ENCODE assay signal across 18 cellular contexts in the genomic region with DNA sequence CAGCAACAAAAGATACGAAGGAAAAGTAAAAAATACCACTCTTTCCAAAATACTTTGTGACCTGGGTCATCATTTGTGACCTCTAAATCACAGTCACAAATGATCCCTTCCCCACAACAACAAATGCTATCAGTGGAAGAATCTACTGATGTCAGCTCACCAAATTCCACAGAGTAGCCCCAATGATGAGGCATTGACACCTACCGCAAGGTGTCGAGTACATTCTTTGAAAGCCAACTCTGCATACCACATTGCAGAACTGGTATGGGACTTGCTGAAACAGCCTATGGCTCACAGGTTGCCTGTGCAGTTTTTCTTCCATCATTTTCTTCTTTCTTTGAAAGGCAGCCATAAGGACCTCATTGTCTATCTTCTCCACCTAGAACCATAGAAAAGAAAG. TPM values are rescaled to one million over a fixed set of nuclear protein-coding genes. Genes with fewer than 3 reads are reported as not detected.
DNase-seq lines count a peak whose midpoint lies in the region; FAIRE-seq and TF ChIP-seq lines count a peak whose summit lies in the region.
"Had no signal": no experiment of that assay in that cellular context is flagged by ENCODE, and none has a peak within 500 bp of the region (broad histone marks: within the 10 kb centered on the region; RNA-seq: fewer than 3 reads in every experiment).

No MANE protein-coding gene starts in this region.

- DNase-seq in H1 (ENCODE audit: low read depth in 1 of 2, low spot score in 2 of 2) (no peak), iPS-NIHi11 (ENCODE audit: low spot score) (peak; percentile 21), amniotic stem cell (lab: John Stamatoyannopoulos, UW) (no peak), vagina (ENCODE audit: extremely low spot score in 2 of 2) (no peak), middle frontal gyrus (ENCODE audit: extremely low spot score, low spot score) (no peak), GM20000 (ENCODE audit: low spot score) (no peak)
- DNase-seq: BE2C; CD4-positive, alpha-beta memory T cell; DMS79; GOT3; HCEC 1CT; HFFc6 had no signal

- WGBS in H1 (ENCODE audit: extremely low coverage in 1 of 2, insufficient coverage in 1 of 2, insufficient read length in 1 of 2, insufficient replicate concordance in 2 of 2, low coverage in 1 of 2, low lambda C conversion rate in 2 of 2, missing lambda C conversion rate in 1 of 2), 2 experiments: 79% methylated on average over 3 of the region's 3 CpGs; no CpG with 5 or more reads in 1 of the 2 experiments

- H2BK15ac ChIP-seq in H1 (ENCODE audit: low read length): no peak overlapping the region

- no peaks in the 10 kb centered on the region for H3K9me3 ChIP-seq in HUES48 (ENCODE audit: control insufficient read depth, insufficient read depth, low read length)
- no peaks in the 10 kb centered on the region; a peak in 1 of 4 replicates for H3K9me3 ChIP-seq in H1 (ENCODE audit: insufficient read depth in 2 of 2, low read depth in 1 of 2, low read length in 1 of 2)
- no peaks in the 10 kb centered on the region for H3K9me3 ChIP-seq in vagina
- H3K9me3 ChIP-seq: A549, BE2C had no signal

- peak overlapping the region; percentile 57 for H3K27ac ChIP-seq in HUES48 (ENCODE audit: low read depth, low read length)
- no peak overlapping the region for H3K27ac ChIP-seq in H1 (ENCODE audit: low read depth, low read length)
- no peak overlapping the region for H3K27ac ChIP-seq in vagina
- H3K27ac ChIP-seq: A549, C4-2B, HL-60 had no signal

- TF ChIP-seq CTCF in H1 (IDR thresholded peaks at IDR 0.05; ENCODE audit: control extremely low read depth in 1 of 3, insufficient read depth in 1 of 3, low read depth in 1 of 3, low read length in 3 of 3): no peak
- no peak for TF ChIP-seq CTCF in vagina (IDR thresholded peaks at IDR 0.05)
- no peak for TF ChIP-seq CTCF in GM20000 (IDR thresholded peaks at IDR 0.05; ENCODE audit: extremely low read depth, missing control alignments)

- no peak overlapping the region for H3K56ac ChIP-seq in H1 (replicated peaks; ENCODE audit: insufficient read length, low read depth, low read length)

- H4K5ac ChIP-seq in H1 (ENCODE audit: insufficient read length, low read depth, low read length): no peak overlapping the region

- H3K14ac ChIP-seq in H1 (ENCODE audit: insufficient read length): no peak overlapping the region

- no peak overlapping the region for H3K4ac ChIP-seq in H1 (replicated peaks; ENCODE audit: insufficient read length, low read depth, low read length)

- CTCF ChIA-PET in H1 (lab: Charles Lee; ENCODE audit: partially characterized antibody): interaction anchor here (1.4 to 2.4 kb wide), 4 partner anchors 13 to 144 kb away, joined by 3 to 6 read pairs (median 4); no protein-coding TSS in a partner anchor

- intact Hi-C loops in vagina (cut with DNase I): no loop called here

- no peak overlapping the region for H2BK120ac ChIP-seq in H1 (replicated peaks; ENCODE audit: low read depth, low read length)

- no peaks in the 10 kb centered on the region for H3K79me1 ChIP-seq in H1 (ENCODE audit: low read depth, low read length)

- peak overlapping the region in 1 of 2 experiments; percentile 33; a peak in 2 of 4 replicates for H3K4me2 ChIP-seq in H1 (ENCODE audit: insufficient read depth in 1 of 2, low read depth in 2 of 2, low read length in 2 of 2)
- H3K4me2 ChIP-seq: A549 had no signal

- no peak overlapping the region for H3K18ac ChIP-seq in H1 (ENCODE audit: extremely low read depth, low read length)

- no peak overlapping the region for H4K8ac ChIP-seq in H1 (ENCODE audit: extremely low read depth, insufficient read depth, low read length)

- H3K9ac ChIP-seq in HUES48 (ENCODE audit: low read depth, low read length) (no peak overlapping the region), H1 (replicated peaks in 1 of 4; ENCODE audit: extremely low read depth in 1 of 4, low read depth in 3 of 4, low read length in 3 of 4) (no peak overlapping the region)

- no peaks in the 10 kb centered on the region for H4K20me1 ChIP-seq in H1 (replicated peaks in 1 of 2; ENCODE audit: control insufficient read depth in 1 of 2, insufficient read depth in 2 of 2, low read length in 2 of 2)

- H3K23me2 ChIP-seq in H1 (ENCODE audit: low read depth, low read length): no peaks in the 10 kb centered on the region

- TF ChIP-seq RAD21 in H1 (IDR thresholded peaks at IDR 0.05 in 1 of 2, conservative IDR thresholded peaks at IDR 0.05 in 1 of 2; ENCODE audit: low read depth in 2 of 2, low read length in 2 of 2): no peak

- POLR2A ChIA-PET in H1 (lab: Charles Lee; ENCODE audit: partially characterized antibody): interaction anchor here (1.6 kb wide), 1 partner anchor 21 kb away, joined by 7 read pairs; a partner anchor contains a TSS

- FAIRE-seq in H1 (lab: Jason Lieb, UNC): peak; percentile 58
- FAIRE-seq: A549, G401.6, GM12891 had no signal

- H3K4me3 ChIP-seq in HUES48 (ENCODE audit: low read depth, low read length) (0 out of 2 replicates have a peak overlapping the region, but pooled peaks have one; percentile 8), H1 (ENCODE audit: extremely low read depth in 1 of 4, insufficient read depth in 2 of 4, low read depth in 3 of 4, low read length in 4 of 4) (peak overlapping the region in 1 of 4 experiments; percentile 10; a peak in 1 of 8 replicates), vagina (no peak overlapping the region)
- H3K4me3 ChIP-seq: A549 had no signal

- H3K36me3 ChIP-seq in HUES48 (ENCODE audit: control insufficient read depth, insufficient read depth, low read length) (no peaks in the 10 kb centered on the region), H1 (ENCODE audit: control insufficient read depth in 2 of 4, insufficient read depth in 4 of 4, low read length in 3 of 4) (no peaks in the 10 kb centered on the region), vagina (peaks cover 0 to 57% of the 10 kb centered on the region in 2 donors)
- H3K36me3 ChIP-seq: BE2C had no signal

- H3K23ac ChIP-seq in H1 (ENCODE audit: insufficient read length): no peak overlapping the region

- H4K91ac ChIP-seq in H1 (replicated peaks; ENCODE audit: insufficient read length, low read length): no peak overlapping the region

- no peak overlapping the region; the same call in 1 of the 2 replicates for H2BK12ac ChIP-seq in H1 (ENCODE audit: low read depth, low read length)

- no peak overlapping the region for H2AK5ac ChIP-seq in H1 (ENCODE audit: low read depth, low read length)

- no peaks in the 10 kb centered on the region for H3K79me2 ChIP-seq in H1 (ENCODE audit: control insufficient read depth in 1 of 2, insufficient read depth in 2 of 2, low read length in 2 of 2)

- no peak for TF ChIP-seq POLR2A in H1 (IDR thresholded peaks at IDR 0.05; ENCODE audit: control extremely low read depth in 1 of 2, low read depth in 2 of 2, low read length in 2 of 2)
- TF ChIP-seq POLR2A in vagina (IDR thresholded peaks at IDR 0.05): no peak

- H3K27me3 ChIP-seq in HUES48 (ENCODE audit: control insufficient read depth, insufficient read depth, low read length): no peaks in the 10 kb centered on the region
- no peaks in the 10 kb centered on the region for H3K27me3 ChIP-seq in H1 (replicated peaks in 1 of 4; ENCODE audit: control insufficient read depth in 3 of 4, extremely low read depth in 1 of 4, insufficient read depth in 3 of 4, low read length in 3 of 4)
- H3K27me3 ChIP-seq in vagina: no peaks in the 10 kb centered on the region
- H3K27me3 ChIP-seq: BE2C had no signal

- TF ChIP-seq EP300 in H1 (IDR thresholded peaks at IDR 0.05; ENCODE audit: borderline replicate concordance in 1 of 2, low read depth in 2 of 2, low read length in 2 of 2): no peak

- H2AFZ ChIP-seq in H1 (ENCODE audit: low read length): no peak overlapping the region

- H3K4me1 ChIP-seq in HUES48 (ENCODE audit: control insufficient read depth, insufficient read depth, low read length) (peaks cover 26% of the 10 kb centered on the region), H1 (replicated peaks in 1 of 4; ENCODE audit: control insufficient read depth in 3 of 4, insufficient read depth in 4 of 4, low read length in 3 of 4) (peaks cover 0 to 7% (median 2%) of the 10 kb centered on the region in 4 experiments; a peak in 3 of 7 replicates), vagina (peaks cover 4% of the 10 kb centered on the region)
- H3K4me1 ChIP-seq: BE2C had no signal

- no peak overlapping the region for H2BK20ac ChIP-seq in H1 (ENCODE audit: low read length)

- H2BK5ac ChIP-seq in H1 (ENCODE audit: low read depth, low read length): no peak overlapping the region

RNA-seq across cellular contexts. Expression of a gene that starts 21.2 kb away (rescaled TPM):
- 59.0 and 63.0 TPM in 2 replicates for total RNA-seq in H1 (2021; fragmentation: NEBNext Ultra II Directional; extraction: Animal tissue kit (Norgen Biotek cat#: 25700))
- 12.2 and 14.8 TPM in 2 replicates for polyA plus RNA-seq in H1 (2011; rRNA removed)
- polyA plus RNA-seq in H1 (2011; cell fraction: cytosol; rRNA removed): 18.2 TPM
- polyA plus RNA-seq in H1 (2011; cell fraction: nucleus; rRNA removed): 17.5 TPM
- 20.4 to 34.8 TPM (median 24.6 TPM) in 4 replicates for polyA plus RNA-seq in H1 (2012, experiment 1 of 2)
- 2.1 TPM for polyA plus RNA-seq in H1 (2012, experiment 2 of 2)
- 19.9 TPM for polyA plus RNA-seq in H1 (2013, experiment 1 of 2)
- polyA plus RNA-seq in H1 (2013, experiment 2 of 2): 21.0 TPM
- polyA minus RNA-seq in H1 (2011; rRNA and poly(A)+ RNA removed): 38.1 and 61.2 TPM in 2 replicates
- 18.4 TPM for polyA minus RNA-seq in H1 (2011; cell fraction: cytosol; rRNA and poly(A)+ RNA removed)
- polyA minus RNA-seq in H1 (2011; cell fraction: nucleus; rRNA and poly(A)+ RNA removed): 24.2 TPM
- 54.0 TPM for total RNA-seq in vagina

RNA-seq across cellular contexts. Expression of a gene that starts 28.1 kb away (rescaled TPM):
- total RNA-seq in H1 (2021; fragmentation: NEBNext Ultra II Directional; extraction: Animal tissue kit (Norgen Biotek cat#: 25700)): 3.4 and 3.7 TPM in 2 replicates
- polyA plus RNA-seq in H1 (2011; rRNA removed): 1.9 and 4.5 TPM in 2 replicates
- polyA plus RNA-seq in H1 (2011; cell fraction: cytosol; rRNA removed): 3.0 TPM
- 1.8 TPM for polyA plus RNA-seq in H1 (2011; cell fraction: nucleus; rRNA removed)
- 2.6 to 4.0 TPM (median 3.0 TPM) in 4 replicates for polyA plus RNA-seq in H1 (2012, experiment 1 of 2)
- 0.42 TPM for polyA plus RNA-seq in H1 (2012, experiment 2 of 2)
- 4.8 TPM for polyA plus RNA-seq in H1 (2013, experiment 1 of 2)
- 4.7 TPM for polyA plus RNA-seq in H1 (2013, experiment 2 of 2)
- polyA minus RNA-seq in H1 (2011; rRNA and poly(A)+ RNA removed): 2.4 and 5.0 TPM in 2 replicates
- polyA minus RNA-seq in H1 (2011; cell fraction: cytosol; rRNA and poly(A)+ RNA removed): 1.5 TPM
- 1.4 TPM for polyA minus RNA-seq in H1 (2011; cell fraction: nucleus; rRNA and poly(A)+ RNA removed)
- total RNA-seq in vagina: 19.4 TPM

RNA-seq across cellular contexts. Expression of a gene that starts 28.2 kb away (rescaled TPM):
- total RNA-seq in H1 (2021; fragmentation: NEBNext Ultra II Directional; extraction: Animal tissue kit (Norgen Biotek cat#: 25700)): 8.4 and 11.3 TPM in 2 replicates
- polyA plus RNA-seq in H1 (2011; rRNA removed): 1.7 and 1.9 TPM in 2 replicates
- polyA plus RNA-seq in H1 (2011; cell fraction: cytosol; rRNA removed): 2.1 TPM
- polyA plus RNA-seq in H1 (2011; cell fraction: nucleus; rRNA removed): 0.94 TPM
- 3.3 to 4.2 TPM (median 3.7 TPM) in 4 replicates for polyA plus RNA-seq in H1 (2012, experiment 1 of 2)
- 0.38 TPM for polyA plus RNA-seq in H1 (2012, experiment 2 of 2)
- 4.3 TPM for polyA plus RNA-seq in H1 (2013, experiment 1 of 2)
- polyA plus RNA-seq in H1 (2013, experiment 2 of 2): 4.1 TPM
- 3.3 and 5.2 TPM in 2 replicates for polyA minus RNA-seq in H1 (2011; rRNA and poly(A)+ RNA removed)
- polyA minus RNA-seq in H1 (2011; cell fraction: cytosol; rRNA and poly(A)+ RNA removed): 4.4 TPM
- 2.2 TPM for polyA minus RNA-seq in H1 (2011; cell fraction: nucleus; rRNA and poly(A)+ RNA removed)
- total RNA-seq in vagina: 17.7 TPM

RNA-seq across cellular contexts. Expression of a gene that starts 41.5 kb away (rescaled TPM):
- total RNA-seq in H1 (2021; fragmentation: NEBNext Ultra II Directional; extraction: Animal tissue kit (Norgen Biotek cat#: 25700)): 0.21 and 0.37 TPM in 2 replicates
- 0.33 and 0.45 TPM in 2 replicates for polyA plus RNA-seq in H1 (2011; rRNA removed)
- polyA plus RNA-seq in H1 (2011; cell fraction: cytosol; rRNA removed): 0.37 TPM
- polyA plus RNA-seq in H1 (2011; cell fraction: nucleus; rRNA removed): 0.23 TPM
- polyA plus RNA-seq in H1 (2012, experiment 1 of 2): 0.20 to 0.32 TPM (median 0.27 TPM) in 4 replicates
- not detected for polyA plus RNA-seq in H1 (2012, experiment 2 of 2)
- 0.55 TPM for polyA plus RNA-seq in H1 (2013, experiment 1 of 2)
- polyA plus RNA-seq in H1 (2013, experiment 2 of 2): 0.46 TPM
- 0.27 and 0.38 TPM in 2 replicates for polyA minus RNA-seq in H1 (2011; rRNA and poly(A)+ RNA removed)
- polyA minus RNA-seq in H1 (2011; cell fraction: cytosol; rRNA and poly(A)+ RNA removed): 0.22 TPM
- 0.90 TPM for polyA minus RNA-seq in H1 (2011; cell fraction: nucleus; rRNA and poly(A)+ RNA removed)
- 5.9 TPM for total RNA-seq in vagina
- total RNA-seq: HFFc6 had no signal
